19 cellular contexts compared by ENCODE assay signal in genomic region chr3:13564751-13565560, GRCh38. TPM values are rescaled to one million over a fixed set of nuclear protein-coding genes. Genes with fewer than 3 reads are reported as not detected.
A peak's percentile ranks its signal among the peaks of the same experiment; 100 is the strongest.
DNase-seq lines count a peak whose midpoint lies in the region; ATAC-seq, FAIRE-seq and TF ChIP-seq lines count a peak whose summit lies in the region.
"Had no signal": no experiment of that assay in that cellular context is flagged by ENCODE, and none has a peak within 500 bp of the region (broad histone marks: within the 10 kb centered on the region; RNA-seq: fewer than 3 reads in every experiment).

No MANE protein-coding gene starts in this region.

- no peak for DNase-seq in activated T-cell treated with anti-CD3 and anti-CD28 coated beads, Interleukin-2, amount 50 U/mL, for 72 hours
- DNase-seq in activated T-cell treated with anti-CD3 and anti-CD28 coated beads, Interleukin-2, amount 50 U/mL, for 4 hours: no peak
- DNase-seq in T-cell: no peak
- DNase-seq in Right ventricle myocardium superior: peak; percentile 76
- DNase-seq in spleen: peak; percentile 52
- no peak for DNase-seq in GM12891 (ENCODE audit: insufficient read length, low spot score)
- no peak for DNase-seq in NCI-H1105 (lab: John Stamatoyannopoulos, UW)
- DNase-seq: activated T-cell treated with anti-CD3 and anti-CD28 coated beads, Interleukin-2, amount 50 U/mL, for 48 hours; amygdala; CD4-positive, alpha-beta memory T cell; EL; erythroblast; retina; T1000 had no signal

- intact Hi-C loops in Right ventricle myocardium superior (cut with DNase I) (loop anchor here (5.0 kb wide), 1 partner anchor 68 kb away; no protein-coding TSS in a partner anchor), spleen (cut with DNase I; ENCODE audit: low total_unique reads) (no loop called here)

- FAIRE-seq in GM12891 (lab: Jason Lieb, UNC): no peak

- H3K9me3 Mint-ChIP-seq in activated T-cell treated with anti-CD3 and anti-CD28 coated beads, Interleukin-2, amount 50 U/mL, for 72 hours: no peaks in the 10 kb centered on the region
- H3K9me3 Mint-ChIP-seq in activated T-cell treated with anti-CD3 and anti-CD28 coated beads, Interleukin-2, amount 50 U/mL, for 4 hours: no peaks in the 10 kb centered on the region
- no peaks in the 10 kb centered on the region for H3K9me3 Mint-ChIP-seq in T-cell
- H3K9me3 Mint-ChIP-seq: CD4-positive, alpha-beta memory T cell; dendritic cell treated with granulocyte-macrophage colony-stimulating factor and Interleukin-4, amounts not matched to agents 40 ng/mL and 50 ng/mL, for 4 days; immature natural killer cell; memory B cell had no signal

- ATAC-seq in activated T-cell treated with anti-CD3 and anti-CD28 coated beads, Interleukin-2, amount 50 U/mL, for 72 hours (replicated peaks in 1 of 2): peak; percentile 36 to 56
- no peak for ATAC-seq in activated T-cell treated with anti-CD3 and anti-CD28 coated beads, Interleukin-2, amount 50 U/mL, for 4 hours
- ATAC-seq in T-cell (replicated peaks in 1 of 4) (peak in 3 of 4 experiments; percentile 29 to 60 (median 45)), Right ventricle myocardium superior (ENCODE audit: poor library complexity) (peak; percentile 88), GM21390 (IDR thresholded peaks at IDR 0.05; ENCODE audit: unreplicated experiment) (no peak)

- no peaks in the 10 kb centered on the region for H3K36me3 ChIP-seq in spleen
- H3K36me3 ChIP-seq: vagina had no signal

- no peak for TF ChIP-seq POLR2A in spleen (IDR thresholded peaks at IDR 0.05)
- TF ChIP-seq POLR2A in GM12891 (IDR thresholded peaks at IDR 0.05; ENCODE audit: low read depth, low read length): no peak

- POLR2A ChIA-PET in T-cell (lab: Charles Lee): no interaction called here

- H3K27ac ChIP-seq in spleen: no peak overlapping the region
- H3K27ac ChIP-seq: vagina had no signal

- no peak for TF ChIP-seq CTCF in spleen (IDR thresholded peaks at IDR 0.05 in 8 of 11, conservative IDR thresholded peaks at IDR 0.05 in 3 of 11)

- CTCF ChIA-PET in T-cell (lab: Charles Lee): no interaction called here

- H3K4me3 Mint-ChIP-seq in activated T-cell treated with anti-CD3 and anti-CD28 coated beads, Interleukin-2, amount 50 U/mL, for 72 hours: no peak overlapping the region
- H3K4me3 Mint-ChIP-seq in activated T-cell treated with anti-CD3 and anti-CD28 coated beads, Interleukin-2, amount 50 U/mL, for 4 hours: no peak overlapping the region
- no peak overlapping the region for H3K4me3 Mint-ChIP-seq in T-cell
- H3K4me3 Mint-ChIP-seq: CD4-positive, alpha-beta memory T cell; dendritic cell treated with granulocyte-macrophage colony-stimulating factor and Interleukin-4, amounts not matched to agents 40 ng/mL and 50 ng/mL, for 4 days; immature natural killer cell; memory B cell had no signal

- H3K4me1 Mint-ChIP-seq in activated T-cell treated with anti-CD3 and anti-CD28 coated beads, Interleukin-2, amount 50 U/mL, for 72 hours (ENCODE audit: low read depth): no peaks in the 10 kb centered on the region
- H3K4me1 Mint-ChIP-seq in activated T-cell treated with anti-CD3 and anti-CD28 coated beads, Interleukin-2, amount 50 U/mL, for 4 hours (ENCODE audit: low read depth): no peaks in the 10 kb centered on the region
- peaks cover 0 to 2% (median 0%) of the 10 kb centered on the region in 3 donors for H3K4me1 Mint-ChIP-seq in T-cell
- H3K4me1 Mint-ChIP-seq: CD4-positive, alpha-beta memory T cell; immature natural killer cell; memory B cell had no signal

- H3K27ac Mint-ChIP-seq in activated T-cell treated with anti-CD3 and anti-CD28 coated beads, Interleukin-2, amount 50 U/mL, for 72 hours: no peak overlapping the region
- no peak overlapping the region for H3K27ac Mint-ChIP-seq in T-cell
- H3K27ac Mint-ChIP-seq: dendritic cell treated with granulocyte-macrophage colony-stimulating factor and Interleukin-4, amounts not matched to agents 40 ng/mL and 50 ng/mL, for 4 days; immature natural killer cell; memory B cell had no signal

- H3K4me3 ChIP-seq in spleen: no peak overlapping the region
- H3K4me3 ChIP-seq: vagina had no signal

- WGBS in spleen, 5 donors: 81 to 89% (median 85%) methylated on average over 13 to 14 of the region's 14 CpGs

- peaks cover 8 to 32% (median 17%) of the 10 kb centered on the region in 6 donors for H3K4me1 ChIP-seq in spleen

- H3K36me3 Mint-ChIP-seq in activated T-cell treated with anti-CD3 and anti-CD28 coated beads, Interleukin-2, amount 50 U/mL, for 72 hours (ENCODE audit: insufficient read depth in 2 of 2): no peaks in the 10 kb centered on the region
- no peaks in the 10 kb centered on the region for H3K36me3 Mint-ChIP-seq in activated T-cell treated with anti-CD3 and anti-CD28 coated beads, Interleukin-2, amount 50 U/mL, for 4 hours (ENCODE audit: insufficient read depth)
- no peaks in the 10 kb centered on the region for H3K36me3 Mint-ChIP-seq in T-cell
- H3K36me3 Mint-ChIP-seq: CD4-positive, alpha-beta memory T cell; immature natural killer cell had no signal

- H3K27me3 Mint-ChIP-seq in activated T-cell treated with anti-CD3 and anti-CD28 coated beads, Interleukin-2, amount 50 U/mL, for 72 hours (ENCODE audit: low read depth): peaks cover 20% of the 10 kb centered on the region
- H3K27me3 Mint-ChIP-seq in activated T-cell treated with anti-CD3 and anti-CD28 coated beads, Interleukin-2, amount 50 U/mL, for 4 hours (ENCODE audit: low read depth): peaks cover 21% of the 10 kb centered on the region
- H3K27me3 Mint-ChIP-seq in T-cell: peaks cover 10 to 17% of the 10 kb centered on the region in 2 donors

- H3K27me3 ChIP-seq in spleen (replicated peaks in 1 of 7): peaks cover 0 to 2% (median 0%) of the 10 kb centered on the region in 7 donors
- H3K27me3 ChIP-seq: vagina had no signal

- H3K9me3 ChIP-seq in spleen: no peaks in the 10 kb centered on the region
- H3K9me3 ChIP-seq: vagina had no signal

TF ChIP-seq in GM12891, 5 proteins besides CTCF, POLR2A, EP300 and RAD21:
- TF ChIP-seq POLR2AphosphoS5 (IDR thresholded peaks at IDR 0.05; ENCODE audit: low read depth, low read length): no peak
- no peak for TF ChIP-seq PAX5 (IDR thresholded peaks at IDR 0.05; ENCODE audit: insufficient read depth, low read length, severe bottlenecking)
- TF ChIP-seq POU2F2 (IDR thresholded peaks at IDR 0.05; ENCODE audit: low read depth, low read length): no peak
- no peak for TF ChIP-seq TAF1 (IDR thresholded peaks at IDR 0.05; ENCODE audit: low read depth, low read length)
- TF ChIP-seq SPI1 (IDR thresholded peaks at IDR 0.05; ENCODE audit: low read depth, low read length): no peak

RNA-seq across cellular contexts. Expression of gene FBLN2, which starts 16.0 kb away (rescaled TPM):
- 1 to 10 TPM in 1 of 2 donors, under 1 TPM in 1; 0.49 to 1.1 TPM for total RNA-seq in activated T-cell treated with anti-CD3 and anti-CD28 coated beads, Interleukin-2, amount 50 U/mL, for 72 hours
- total RNA-seq in activated T-cell treated with anti-CD3 and anti-CD28 coated beads, Interleukin-2, amount 50 U/mL, for 4 hours: under 1 TPM; 0.16 to 0.63 (median 0.16) TPM
- total RNA-seq in T-cell (1 to 10 TPM; 1.5 to 5.8 (median 2.8) TPM), Right ventricle myocardium superior (69.7 TPM), spleen (10 to 100 TPM in 4 of 7 donors, 1 to 10 TPM in 3; 6.1 to 28.2 (median 17.4) TPM)
- 10 to 100 TPM in 1 of 3 donors, 1 to 10 TPM in 2; 8.9 to 15.9 (median 9.1) TPM for polyA plus RNA-seq in spleen
- 0.15 TPM for polyA plus RNA-seq in GM12891 (2012; ENCODE audit: low read depth, missing spikeins)
- total RNA-seq: CD4-positive, alpha-beta memory T cell had no signal
- polyA plus RNA-seq: CD4-positive, alpha-beta memory T cell had no signal

Comparison
In these comparisons a context has a peak if more than half of its experiments do, and no peak if none do; other contexts are left out.
1. ATAC-seq: peak in activated T-cell treated with anti-CD3 and anti-CD28 coated beads, Interleukin-2, amount 50 U/mL, for 72 hours (2 of 2), T-cell (3 of 4) and Right ventricle myocardium superior (single experiment); none in activated T-cell treated with anti-CD3 and anti-CD28 coated beads, Interleukin-2, amount 50 U/mL, for 4 hours (0 of 2) and GM21390 (single experiment).
2. DNase-seq: peak in Right ventricle myocardium superior (single experiment) and spleen (single experiment); none in activated T-cell treated with anti-CD3 and anti-CD28 coated beads, Interleukin-2, amount 50 U/mL, for 72 hours (0 of 2), activated T-cell treated with anti-CD3 and anti-CD28 coated beads, Interleukin-2, amount 50 U/mL, for 4 hours (single experiment), T-cell (0 of 34), GM12891 (single experiment) and NCI-H1105 (single experiment).